6 cellular contexts compared by ENCODE assay signal in genomic region chr19:18278521-18279265, GRCh38. TPM values are rescaled to one million over a fixed set of nuclear protein-coding genes. Genes with fewer than 3 reads are reported as not detected.
DNase-seq lines count a peak whose midpoint lies in the region; ATAC-seq and TF ChIP-seq lines count a peak whose summit lies in the region.

No MANE protein-coding gene starts in this region.

- H3K4me2 ChIP-seq in trophoblast cell (ENCODE audit: low read length): peak overlapping the region; percentile 93

- peak in 1 of 2 donors; percentile 39 for DNase-seq in cardiac muscle cell (ENCODE audit: low read depth in 1 of 2, low spot score in 1 of 2)
- DNase-seq in Right ventricle myocardium inferior (ENCODE audit: missing footprints): no peak
- peak; percentile 28 to 59 for DNase-seq in trophoblast cell
- no peak for DNase-seq in DMS79 treated with DMSO at 0.1 percent for 48 hours (lab: John Stamatoyannopoulos, UW)
- no peak for DNase-seq in NCI-H446 (lab: John Stamatoyannopoulos, UW)

- H3K4me3 ChIP-seq in cardiac muscle cell: peak overlapping the region; percentile 97
- H3K4me3 ChIP-seq in trophoblast cell (ENCODE audit: low read depth, low read length): peak overlapping the region; percentile 67

- H3K27me3 ChIP-seq in cardiac muscle cell (no peaks in the 10 kb centered on the region), trophoblast cell (ENCODE audit: insufficient read depth, low read length) (no peaks in the 10 kb centered on the region)

- H2BK12ac ChIP-seq in trophoblast cell (ENCODE audit: low read length): no peak overlapping the region

- no CpG with 5 or more reads among the region's 10 CpGs for WGBS in trophoblast cell (ENCODE audit: extremely low coverage, insufficient coverage, insufficient read length)

- H3K9ac ChIP-seq in trophoblast cell (ENCODE audit: low read length): peak overlapping the region; percentile 79

- no peaks in the 10 kb centered on the region for H3K9me3 ChIP-seq in cardiac muscle cell (ENCODE audit: low read depth)
- H3K9me3 ChIP-seq in trophoblast cell (ENCODE audit: insufficient read depth, low read depth, low read length): no peaks in the 10 kb centered on the region

- H3K18ac ChIP-seq in trophoblast cell (ENCODE audit: low read length): no peak overlapping the region

- H3K4ac ChIP-seq in trophoblast cell (ENCODE audit: low read depth, low read length): peak overlapping the region; percentile 44

- H2BK5ac ChIP-seq in trophoblast cell (ENCODE audit: low read depth, low read length, poor library complexity): peak overlapping the region; percentile 4

- H3K23ac ChIP-seq in trophoblast cell (ENCODE audit: low read length): no peak overlapping the region

- no peak overlapping the region for H4K12ac ChIP-seq in trophoblast cell (ENCODE audit: low read depth, low read length)

- no peak for ATAC-seq in Right ventricle myocardium inferior

- no peak overlapping the region for H2BK120ac ChIP-seq in trophoblast cell (ENCODE audit: insufficient read depth, low read length, poor library complexity)

- H2AFZ ChIP-seq in trophoblast cell (ENCODE audit: insufficient read depth, low read length, poor library complexity): no peak overlapping the region

- H3K36me3 ChIP-seq in cardiac muscle cell: peaks cover 10% of the 10 kb centered on the region
- H3K36me3 ChIP-seq in trophoblast cell (ENCODE audit: control insufficient read depth in 1 of 2, insufficient read depth in 2 of 2, low read length in 2 of 2): peaks cover 30 to 36% of the 10 kb centered on the region in 2 experiments

- H3K4me1 ChIP-seq in cardiac muscle cell (ENCODE audit: low read depth) (peaks cover 7% of the 10 kb centered on the region), trophoblast cell (ENCODE audit: control insufficient read depth in 1 of 2, insufficient read depth in 2 of 2, low read length in 2 of 2) (peaks cover 20 to 25% of the 10 kb centered on the region in 2 experiments)

- no peak overlapping the region for H2AK5ac ChIP-seq in trophoblast cell (ENCODE audit: low read length)

- no peak overlapping the region for H3K27ac ChIP-seq in cardiac muscle cell
- peak overlapping the region; percentile 100 for H3K27ac ChIP-seq in cingulate gyrus (ENCODE audit: low read depth, low read length)
- H3K27ac ChIP-seq in trophoblast cell (ENCODE audit: low read depth, low read length): peak overlapping the region; percentile 68

- H3K79me1 ChIP-seq in trophoblast cell (ENCODE audit: low read length): peaks cover 29% of the 10 kb centered on the region

- intact Hi-C loops in Right ventricle myocardium inferior (cut with DNase I): loop anchor here (1.0 to 2.0 kb wide), 3 partner anchors 26 to 74 kb away; partner anchors contain the start of gene RAB3A

- no peak overlapping the region for H4K8ac ChIP-seq in trophoblast cell (ENCODE audit: low read depth, low read length)

- no peak overlapping the region for H3K14ac ChIP-seq in trophoblast cell (ENCODE audit: low read length)

- no peak overlapping the region for H4K91ac ChIP-seq in trophoblast cell (ENCODE audit: low read depth, low read length)

- TF ChIP-seq CTCF in cardiac muscle cell (IDR thresholded peaks at IDR 0.05; ENCODE audit: low read depth, low read length): peak; percentile 38

- H3K79me2 ChIP-seq in trophoblast cell (ENCODE audit: control insufficient read depth, insufficient read depth, low read length, poor library complexity): peaks cover 35% of the 10 kb centered on the region

RNA-seq across cellular contexts. Expression of gene JUND, which starts 2.7 kb away (rescaled TPM):
- total RNA-seq in cardiac muscle cell (430 and 496 TPM in 2 replicates), Right ventricle myocardium inferior (113 TPM)
- 262 and 265 TPM in 2 replicates for polyA plus RNA-seq in cardiac muscle cell
- 224 and 256 TPM in 2 replicates for polyA plus RNA-seq in trophoblast cell (2013)

RNA-seq across cellular contexts. Expression of gene IQCN, which starts 4.4 kb away (rescaled TPM):
- 2.3 and 3.2 TPM in 2 replicates for total RNA-seq in cardiac muscle cell
- 0.38 and 0.72 TPM in 2 replicates for polyA plus RNA-seq in cardiac muscle cell
- total RNA-seq in Right ventricle myocardium inferior: 0.43 TPM
- 1.7 and 1.8 TPM in 2 replicates for polyA plus RNA-seq in trophoblast cell (2013)

RNA-seq across cellular contexts. Expression of gene LSM4, which starts 44.2 kb away (rescaled TPM):
- total RNA-seq in cardiac muscle cell: 446 and 493 TPM in 2 replicates
- 418 and 422 TPM in 2 replicates for polyA plus RNA-seq in cardiac muscle cell
- total RNA-seq in Right ventricle myocardium inferior: 106 TPM
- polyA plus RNA-seq in trophoblast cell (2013): 216 and 223 TPM in 2 replicates

RNA-seq across cellular contexts. Expression of gene PDE4C, which starts 52.5 kb away (rescaled TPM):
- total RNA-seq in cardiac muscle cell: 0.67 and 8.3 TPM in 2 replicates
- polyA plus RNA-seq in cardiac muscle cell: 1.1 TPM in 2 replicates
- total RNA-seq in Right ventricle myocardium inferior: 1.1 TPM
- polyA plus RNA-seq in trophoblast cell (2013): 0.38 and 0.60 TPM in 2 replicates

Comparison
In these comparisons a context has a peak if more than half of its experiments do, and no peak if none do; other contexts are left out.
1. DNase-seq: peak in trophoblast cell (2 of 2); none in Right ventricle myocardium inferior (single experiment), DMS79 treated with DMSO at 0.1 percent for 48 hours (single experiment) and NCI-H446 (0 of 2).